Comparison of ENCODE assay signal across 8 cellular contexts in genomic region chr7:101216001-101216859, GRCh38. TPM values are rescaled to one million over a fixed set of nuclear protein-coding genes. Genes with fewer than 3 reads are reported as not detected.
DNase-seq lines count a peak whose midpoint lies in the region; ATAC-seq, FAIRE-seq and TF ChIP-seq lines count a peak whose summit lies in the region.

No MANE protein-coding gene starts in this region.

- WGBS in right lobe of liver (ENCODE audit: insufficient coverage, low coverage, low lambda C conversion rate, missing lambda C conversion rate) = 47% methylated on average over 15 of the region's 31 CpGs

- H3K36me3 Mint-ChIP-seq in astrocyte (ENCODE audit: low read depth, unreplicated experiment) = peaks cover 11% of the 10 kb centered on the region

- no peak for TF ChIP-seq POLR2A in right lobe of liver (IDR thresholded peaks at IDR 0.05)
- TF ChIP-seq POLR2A in GM18505 (IDR thresholded peaks at IDR 0.05; ENCODE audit: borderline replicate concordance, extremely low read depth, insufficient read depth, insufficient read length) = no peak

- H3K9me3 ChIP-seq in HEK293 (ENCODE audit: control insufficient read depth, insufficient read depth, low read depth, low read length) (no peaks in the 10 kb centered on the region), astrocyte (ENCODE audit: insufficient read depth, low read depth, low read length) (no peaks in the 10 kb centered on the region), right lobe of liver (no peaks in the 10 kb centered on the region), upper lobe of right lung (no peaks in the 10 kb centered on the region)

- peak overlapping the region; percentile 84 for H3K9ac ChIP-seq in astrocyte (ENCODE audit: low read length)

- DNase-seq in AG08396 (ENCODE audit: low spot score) (peak; percentile 60), astrocyte (ENCODE audit: low read depth) (no peak), right lobe of liver (no peak), upper lobe of right lung (no peak)

- no peak for FAIRE-seq in astrocyte (lab: Jason Lieb, UNC)

- peak overlapping the region; percentile 69 for H2AFZ ChIP-seq in astrocyte (ENCODE audit: low read depth, low read length)

- ATAC-seq in right lobe of liver (no peak), upper lobe of right lung (peak; percentile 8), GM18505 (IDR thresholded peaks at IDR 0.05; ENCODE audit: unreplicated experiment) (no peak), GM21737 (IDR thresholded peaks at IDR 0.05; ENCODE audit: unreplicated experiment) (no peak), HG02588 (IDR thresholded peaks at IDR 0.05; ENCODE audit: unreplicated experiment) (no peak)

- H3K4me3 ChIP-seq in HEK293 (ENCODE audit: low read depth, low read length) = peak overlapping the region; percentile 59; the same call in 1 of the 2 replicates
- peak overlapping the region; percentile 87 for H3K4me3 ChIP-seq in astrocyte (ENCODE audit: insufficient read depth, low read depth, low read length)
- H3K4me3 ChIP-seq in right lobe of liver = peak overlapping the region; percentile 82 to 97 (median 85)
- peak overlapping the region; percentile 95 for H3K4me3 ChIP-seq in upper lobe of right lung

- peaks cover 57% of the 10 kb centered on the region for H3K79me2 ChIP-seq in astrocyte (ENCODE audit: insufficient read depth, low read length)

- H3K4me1 ChIP-seq in HEK293 (ENCODE audit: control insufficient read depth, insufficient read depth, low read length) (0 out of 2 replicates have a peak, but pooled peaks cover 3% of the 10 kb centered on the region), astrocyte (ENCODE audit: insufficient read depth, low read length) (peaks cover 19% of the 10 kb centered on the region), right lobe of liver (peaks cover 0 to 39% (median 6%) of the 10 kb centered on the region in 4 donors), upper lobe of right lung (peaks cover 16% of the 10 kb centered on the region)

- peaks cover 16% of the 10 kb centered on the region for H3K4me1 Mint-ChIP-seq in astrocyte (ENCODE audit: low read depth, unreplicated experiment)

- POLR2A ChIA-PET in HEK293 (lab: Yijun Ruan, JAX) = interaction anchor here (2.1 kb wide), 1 partner anchor 29 kb away, joined by 23 read pairs; the partner anchor contains the start of gene FIS1

- H3K36me3 ChIP-seq in HEK293 (ENCODE audit: control insufficient read depth in 2 of 2, insufficient read depth in 1 of 2, low read length in 2 of 2) = peaks cover 3 to 19% of the 10 kb centered on the region in 2 experiments; a peak in 2 of 3 replicates
- peaks cover 7% of the 10 kb centered on the region for H3K36me3 ChIP-seq in astrocyte (ENCODE audit: insufficient read depth, low read length)
- peaks cover 0 to 15% (median 9%) of the 10 kb centered on the region in 4 donors for H3K36me3 ChIP-seq in right lobe of liver
- H3K36me3 ChIP-seq in upper lobe of right lung = peaks cover 34% of the 10 kb centered on the region

- H3K9me3 Mint-ChIP-seq in astrocyte (ENCODE audit: unreplicated experiment) = no peaks in the 10 kb centered on the region

- H3K27me3 Mint-ChIP-seq in astrocyte (ENCODE audit: low read depth, unreplicated experiment) = no peaks in the 10 kb centered on the region

- CTCF ChIA-PET in HEK293 (lab: Yijun Ruan, JAX) = no interaction called here

- intact Hi-C loops in right lobe of liver (cut with DNase I) (no loop called here), upper lobe of right lung (cut with DNase I) (no loop called here)

- H3K4me2 ChIP-seq in astrocyte (ENCODE audit: low read length) = peak overlapping the region; percentile 85

- H3K27ac ChIP-seq in HEK293 (ENCODE audit: extremely low read depth, low read depth, low read length) = no peak overlapping the region
- peak overlapping the region; percentile 86 for H3K27ac ChIP-seq in astrocyte (ENCODE audit: low read depth, low read length)
- H3K27ac ChIP-seq in right lobe of liver = peak overlapping the region; percentile 89 to 95 (median 90)
- peak overlapping the region; percentile 88 for H3K27ac ChIP-seq in upper lobe of right lung

- H4K20me1 ChIP-seq in astrocyte (ENCODE audit: insufficient read depth, low read length) = peaks cover 43% of the 10 kb centered on the region

- H3K4me3 Mint-ChIP-seq in astrocyte (ENCODE audit: unreplicated experiment) = peak overlapping the region; percentile 99

- H3K27me3 ChIP-seq in astrocyte (ENCODE audit: insufficient read depth, low read length) = no peaks in the 10 kb centered on the region
- no peaks in the 10 kb centered on the region for H3K27me3 ChIP-seq in right lobe of liver
- no peaks in the 10 kb centered on the region for H3K27me3 ChIP-seq in upper lobe of right lung

- TF ChIP-seq CTCF in HEK293 (tag by site-specific recombination; IDR thresholded peaks at IDR 0.05) (no peak), astrocyte (IDR thresholded peaks at IDR 0.05; ENCODE audit: insufficient read depth, low read depth, low read length) (no peak), right lobe of liver (IDR thresholded peaks at IDR 0.05) (no peak), upper lobe of right lung (IDR thresholded peaks at IDR 0.05) (no peak)

- H3K27ac Mint-ChIP-seq in astrocyte (ENCODE audit: unreplicated experiment) = peak overlapping the region; percentile 44

TF ChIP-seq in HEK293, 187 proteins besides CTCF, POLR2A, EP300 and RAD21:
- TF ChIP-seq ZIC2 (tag by site-specific recombination; IDR thresholded peaks at IDR 0.05) (no peak), ZBTB17 (tag by site-specific recombination; IDR thresholded peaks at IDR 0.05) (no peak)

RNA-seq across cellular contexts. Expression of gene PLOD3, which starts 1.2 kb away (rescaled TPM):
- total RNA-seq in astrocyte (161 and 164 TPM in 2 replicates), right lobe of liver (10 to 100 TPM; 41.7 to 57.5 (median 54.3) TPM), upper lobe of right lung (82.1 TPM)

RNA-seq across cellular contexts. Expression of gene ZNHIT1, which starts 1.7 kb away (rescaled TPM):
- 107 and 115 TPM in 2 replicates for total RNA-seq in astrocyte
- 100 to 1,000 TPM in 4 of 6 experiments, 10 to 100 TPM in 2; 68.3 to 159 (median 111) TPM for total RNA-seq in right lobe of liver
- total RNA-seq in upper lobe of right lung = 51.9 TPM

RNA-seq across cellular contexts. Expression of gene MOGAT3, which starts 15.4 kb away (rescaled TPM):
- total RNA-seq in astrocyte (not detected in 2 replicates), right lobe of liver (10 to 100 TPM in 5 of 6 experiments, 1 to 10 TPM in 1; 8.4 to 28.6 (median 15.7) TPM), upper lobe of right lung (not detected)

RNA-seq across cellular contexts. Expression of gene CLDN15, which starts 21.4 kb away (rescaled TPM):
- total RNA-seq in astrocyte (8.7 and 10.0 TPM in 2 replicates), right lobe of liver (10 to 100 TPM in 2 of 6 experiments, 1 to 10 TPM in 4; 5.9 to 10.8 (median 9.2) TPM), upper lobe of right lung (17.7 TPM)

RNA-seq across cellular contexts. Expression of gene FIS1, which starts 28.7 kb away (rescaled TPM):
- total RNA-seq in astrocyte (134 and 140 TPM in 2 replicates), right lobe of liver (100 to 1,000 TPM; 105 to 228 (median 134) TPM), upper lobe of right lung (147 TPM)
